ENCODE assay signal across 8 cellular contexts in the genomic region with DNA sequence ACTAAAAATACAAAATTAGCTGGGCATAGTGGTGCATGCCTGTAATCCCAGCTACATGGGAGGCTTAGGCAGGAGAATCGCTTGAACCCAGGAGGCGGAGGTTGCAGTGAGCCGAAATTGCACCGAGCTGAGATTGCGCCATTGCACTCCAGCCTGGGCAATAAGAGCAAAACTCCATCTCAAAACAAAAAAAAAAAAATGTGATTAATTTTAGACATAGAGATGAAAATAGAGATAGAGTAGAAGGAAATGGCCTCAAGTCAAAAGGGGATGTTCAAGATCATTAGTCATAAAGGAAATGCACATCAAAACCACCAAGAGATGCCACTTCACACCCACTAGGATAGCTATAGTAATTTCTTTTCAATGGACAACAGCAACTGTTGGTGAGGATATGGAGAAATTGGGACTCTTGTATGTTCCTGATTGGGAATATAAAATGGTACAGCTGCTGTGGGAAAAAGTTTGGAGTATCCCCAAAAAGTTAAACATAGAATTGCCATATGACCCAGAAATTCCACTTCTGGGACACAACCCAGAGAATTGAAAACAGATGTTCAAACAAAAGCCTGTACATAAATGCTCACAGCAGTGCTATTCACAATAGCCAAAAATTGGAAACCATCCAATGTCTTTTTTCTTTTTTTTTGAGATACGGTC. TPM values are rescaled to one million over a fixed set of nuclear protein-coding genes. Genes with fewer than 3 reads are reported as not detected.
A peak's percentile ranks its signal among the peaks of the same experiment; 100 is the strongest.
DNase-seq lines count a peak whose midpoint lies in the region; ATAC-seq, FAIRE-seq and TF ChIP-seq lines count a peak whose summit lies in the region.
"Had no signal": no experiment of that assay in that cellular context is flagged by ENCODE, and none has a peak within 500 bp of the region (broad histone marks: within the 10 kb centered on the region; RNA-seq: fewer than 3 reads in every experiment).

No MANE protein-coding gene starts in this region.

- no peak for TF ChIP-seq CTCF in WERI-Rb-1 (IDR thresholded peaks at IDR 0.05; ENCODE audit: low read depth, low read length)

- no peaks in the 10 kb centered on the region for H3K27me3 ChIP-seq in WERI-Rb-1 (ENCODE audit: insufficient read depth, low read depth, severe bottlenecking)

- no peak for FAIRE-seq in urothelium cell line (lab: Jason Lieb, UNC)
- FAIRE-seq: islet of Langerhans had no signal

- no peaks in the 10 kb centered on the region for H3K9me3 ChIP-seq in WERI-Rb-1 (ENCODE audit: severe bottlenecking)

- ATAC-seq in GM18868 (IDR thresholded peaks at IDR 0.05; ENCODE audit: unreplicated experiment) (peak; percentile 89), GM21381 (IDR thresholded peaks at IDR 0.05; ENCODE audit: unreplicated experiment) (no peak)

- H3K36me3 ChIP-seq in WERI-Rb-1: no peaks in the 10 kb centered on the region

- H3K4me3 ChIP-seq in WERI-Rb-1 (ENCODE audit: low read depth, low read length): no peak overlapping the region

- H3K27ac ChIP-seq in WERI-Rb-1: no peak overlapping the region

- DNase-seq in NCI-H2171 (lab: John Stamatoyannopoulos, UW): peak; percentile 61
- DNase-seq in dermis blood vessel endothelial cell: peak; percentile 84
- peak; percentile 67 for DNase-seq in putamen (ENCODE audit: low spot score)
- no peak for DNase-seq in WERI-Rb-1
- DNase-seq in urothelium cell line (ENCODE audit: low spot score): no peak

RNA-seq across cellular contexts. Expression of a gene that starts 55.4 kb away (rescaled TPM):
- total RNA-seq in dermis blood vessel endothelial cell: 51.7 and 75.6 TPM in 2 replicates

Comparison
In these comparisons a context has a peak if more than half of its experiments do, and no peak if none do; other contexts are left out.
1. DNase-seq: peak in NCI-H2171 (single experiment), dermis blood vessel endothelial cell (single experiment) and putamen (single experiment); none in WERI-Rb-1 (single experiment) and urothelium cell line (single experiment).